19 cellular contexts compared by ENCODE assay signal in the genomic region with DNA sequence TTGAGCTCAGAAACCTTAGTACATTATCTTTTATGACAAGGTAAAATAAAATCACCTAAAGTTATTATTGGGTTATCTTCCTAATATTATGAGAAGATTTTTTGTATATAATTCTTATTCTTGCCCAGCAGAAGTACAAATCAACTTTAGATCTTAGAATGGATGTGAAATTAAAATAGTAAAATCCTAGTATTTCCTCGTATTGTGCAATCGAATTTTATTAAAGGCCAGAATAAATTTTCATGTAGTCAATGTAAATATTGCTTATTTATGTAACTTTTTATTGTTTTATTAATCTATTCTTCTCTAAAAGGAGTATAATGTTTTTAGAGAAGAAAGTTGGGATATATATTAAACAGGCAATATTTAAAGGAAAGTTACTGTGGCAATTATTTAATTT. TPM values are rescaled to one million over a fixed set of nuclear protein-coding genes. Genes with fewer than 3 reads are reported as not detected.
DNase-seq lines count a peak whose midpoint lies in the region; ATAC-seq, FAIRE-seq and TF ChIP-seq lines count a peak whose summit lies in the region.
"Had no signal": no experiment of that assay in that cellular context is flagged by ENCODE, and none has a peak within 500 bp of the region (broad histone marks: within the 10 kb centered on the region; RNA-seq: fewer than 3 reads in every experiment).

No MANE protein-coding gene starts in this region.

- no peaks in the 10 kb centered on the region for H4K20me1 ChIP-seq in HepG2 (ENCODE audit: insufficient read depth, low read length)
- no peaks in the 10 kb centered on the region for H4K20me1 ChIP-seq in K562 (replicated peaks; ENCODE audit: control insufficient read depth, insufficient read depth, low read length)
- H4K20me1 ChIP-seq: BLaER1 had no signal

- H3K27me3 ChIP-seq in HepG2 (ENCODE audit: control insufficient read depth in 1 of 2, insufficient read depth in 2 of 2, low read length in 2 of 2) (no peaks in the 10 kb centered on the region), right lobe of liver (no peaks in the 10 kb centered on the region), K562 (ENCODE audit: control insufficient read depth in 2 of 2, insufficient read depth in 2 of 2, low read length in 2 of 2) (no peaks in the 10 kb centered on the region)
- H3K27me3 ChIP-seq: BLaER1 had no signal

- H3K9me3 ChIP-seq in HepG2 (ENCODE audit: low read length) (no peaks in the 10 kb centered on the region), right lobe of liver (no peaks in the 10 kb centered on the region), K562 (replicated peaks; ENCODE audit: control insufficient read depth, insufficient read depth, low read depth, low read length) (no peaks in the 10 kb centered on the region)
- H3K9me3 ChIP-seq: BLaER1 had no signal

- H3K4me2 ChIP-seq in HepG2 (ENCODE audit: low read depth, low read length) (no peak overlapping the region), K562 (ENCODE audit: insufficient read depth, low read length) (no peak overlapping the region)
- H3K4me2 ChIP-seq: BLaER1 had no signal

- POLR2A ChIA-PET in HepG2 (lab: Yijun Ruan, JAX) = no interaction called here
- POLR2A ChIA-PET in K562 (lab: Yijun Ruan, JAX) = interaction anchor here (0.5 kb wide), 1 partner anchor 509 kb away, joined by 3 read pairs; no protein-coding TSS in a partner anchor

- H3K4me1 ChIP-seq in HepG2 (ENCODE audit: insufficient read depth, low read length) (peaks cover 7% of the 10 kb centered on the region), right lobe of liver (no peaks in the 10 kb centered on the region), K562 (replicated peaks in 1 of 2; ENCODE audit: control insufficient read depth in 2 of 2, insufficient read depth in 2 of 2, low read length in 2 of 2) (no peaks in the 10 kb centered on the region)
- H3K4me1 ChIP-seq: BLaER1 had no signal

- H3K36me3 ChIP-seq in HepG2 (replicated peaks in 1 of 2; ENCODE audit: control insufficient read depth in 1 of 2, insufficient read depth in 2 of 2, low read length in 2 of 2) (no peaks in the 10 kb centered on the region), right lobe of liver (no peaks in the 10 kb centered on the region), K562 (ENCODE audit: control insufficient read depth, insufficient read depth, low read length) (peaks cover 14% of the 10 kb centered on the region)
- H3K36me3 ChIP-seq: BLaER1 had no signal

- TF ChIP-seq POLR2A in HepG2 (IDR thresholded peaks at IDR 0.05; ENCODE audit: insufficient read depth in 1 of 2, low read depth in 2 of 2, low read length in 2 of 2) (no peak), right lobe of liver (IDR thresholded peaks at IDR 0.05) (no peak), K562 (conservative IDR thresholded peaks at IDR 0.05) (no peak)

- ATAC-seq in HepG2 (no peak), right lobe of liver (no peak), K562 (no peak), HG02798 (IDR thresholded peaks at IDR 0.05; ENCODE audit: poor library complexity, unreplicated experiment) (no peak)
- ATAC-seq: GM12878 had no signal

- intact Hi-C loops in HepG2 (cut with micrococcal nuclease; ENCODE audit: unreplicated experiment) = no loop called here
- intact Hi-C loops in right lobe of liver (cut with DNase I) = no loop called here
- intact Hi-C loops in K562 (cut with micrococcal nuclease) = no loop called here

- TF ChIP-seq EP300 in HepG2 (IDR thresholded peaks at IDR 0.05; ENCODE audit: low read depth in 2 of 2, low read length in 2 of 2) (no peak), HepG2 (CRISPR knock-in tag; IDR thresholded peaks at IDR 0.05; ENCODE audit: borderline replicate concordance) (no peak), K562 (IDR thresholded peaks at IDR 0.05; ENCODE audit: low read length) (no peak)

- in situ Hi-C loops in HepG2 (cut with HindIII; ENCODE audit: extremely low pct_ligation_motif_present, low pct_unique_long_range_greater_than_20kb) (no loop called here), K562 (cut with MboI) (no loop called here)

- no peak overlapping the region for H3K27ac ChIP-seq in HepG2 (ENCODE audit: extremely low read length, insufficient read depth, low read length)
- H3K27ac ChIP-seq in right lobe of liver = no peak overlapping the region
- no peak overlapping the region for H3K27ac ChIP-seq in K562 (ENCODE audit: extremely low read depth, low read depth, low read length)
- H3K27ac ChIP-seq: 22Rv1, BLaER1, HL-60 had no signal

- no peak for TF ChIP-seq RAD21 in HepG2 (CRISPR knock-in tag; IDR thresholded peaks at IDR 0.05)
- no peak for TF ChIP-seq RAD21 in K562 (CRISPR knock-in tag; conservative IDR thresholded peaks at IDR 0.05 in 1 of 2, IDR thresholded peaks at IDR 0.05 in 1 of 2)

- H3K9ac ChIP-seq in HepG2 (ENCODE audit: insufficient read depth, low read depth, low read length) = no peak overlapping the region
- H3K9ac ChIP-seq in K562 (ENCODE audit: insufficient read depth in 1 of 2, low read depth in 2 of 2, low read length in 2 of 2) = no peak overlapping the region
- H3K9ac ChIP-seq: BLaER1 had no signal

- FAIRE-seq in HepG2 (lab: Jason Lieb, UNC) = no peak
- no peak for FAIRE-seq in K562 (lab: Jason Lieb, UNC)
- peak; percentile 56 for FAIRE-seq in frontal cortex (lab: Jason Lieb, UNC)
- FAIRE-seq: GM12878 had no signal

- DNase-seq in HepG2 (ENCODE audit: low spot score) = no peak
- no peak for DNase-seq in right lobe of liver
- DNase-seq in K562 (ENCODE audit: extremely low read depth in 1 of 4, low spot score in 3 of 4) = no peak
- DNase-seq in frontal cortex (ENCODE audit: low spot score in 2 of 2) = no peak
- no peak for DNase-seq in KG1 (lab: John Stamatoyannopoulos, UW)
- DNase-seq in stimulated activated CD4-positive, alpha-beta T cell treated with anti-CD3 and anti-CD28 coated beads, Interleukin-15, amount 100 ng/mL, for 24 hours = no peak
- DNase-seq in hepatic stellate cell (ENCODE audit: low spot score) = no peak
- DNase-seq: CD4-positive, alpha-beta memory T cell; DMS153; DMS79; GOT3 had no signal

- no TSS peak for BruUV-seq in HepG2 (replicated peaks; lab: Mats Ljungman, UMichigan)
- BruUV-seq in K562 (replicated peaks; lab: Mats Ljungman, UMichigan) = no TSS peak

- TF ChIP-seq CTCF in HepG2 (CRISPR knock-in tag; IDR thresholded peaks at IDR 0.05) (no peak), right lobe of liver (IDR thresholded peaks at IDR 0.05) (no peak), K562 (IDR thresholded peaks at IDR 0.05 in 2 of 3, conservative IDR thresholded peaks at IDR 0.05 in 1 of 3; ENCODE audit: insufficient read depth in 2 of 3, low read depth in 1 of 3, low read length in 3 of 3) (no peak)

- H3K4me3 ChIP-seq in HepG2 (replicated peaks in 1 of 3; ENCODE audit: insufficient read depth in 1 of 3, low read depth in 2 of 3, low read length in 3 of 3) = no peak overlapping the region
- H3K4me3 ChIP-seq in right lobe of liver = no peak overlapping the region
- no peak overlapping the region for H3K4me3 ChIP-seq in K562
- H3K4me3 ChIP-seq: BLaER1, GM12878 had no signal

- 74% methylated on average over 2 of the region's 2 CpGs for WGBS in HepG2 (ENCODE audit: low lambda C conversion rate)
- 92% methylated on average over 2 of the region's 2 CpGs for WGBS in right lobe of liver (ENCODE audit: insufficient coverage, low coverage, low lambda C conversion rate, missing lambda C conversion rate)
- 100% methylated on average over 2 of the region's 2 CpGs for WGBS in K562 (ENCODE audit: insufficient coverage, low coverage, missing lambda C conversion rate)

- CTCF ChIA-PET in HepG2 (lab: Yijun Ruan, JAX; ENCODE audit: low intra/inter-chr PET ratio, low total read pairs) = no interaction called here
- CTCF ChIA-PET in K562 (lab: Yijun Ruan, JAX; ENCODE audit: low intra/inter-chr PET ratio) = no interaction called here

- H3K9me1 ChIP-seq in K562 (ENCODE audit: control insufficient read depth, insufficient read depth, low read length) = no peaks in the 10 kb centered on the region

- H2AFZ ChIP-seq in HepG2 (ENCODE audit: low read length) (no peak overlapping the region), K562 (ENCODE audit: low read depth, low read length) (no peak overlapping the region)

- no peaks in the 10 kb centered on the region for H3K79me2 ChIP-seq in HepG2 (ENCODE audit: insufficient read depth, low read length)
- no peaks in the 10 kb centered on the region for H3K79me2 ChIP-seq in K562 (ENCODE audit: control insufficient read depth, insufficient read depth, low read length)

RNA-seq across cellular contexts. Expression of a gene that starts 12.7 kb away (rescaled TPM):
- total RNA-seq in HepG2 (2016; rRNA removed; fragmentation: Illumina TruSeq; extraction: Trizol) (16.2 and 19.5 TPM in 2 replicates), right lobe of liver (10 to 100 TPM in 2 of 6 experiments, 1 to 10 TPM in 4; 5.1 to 15.1 (median 6.6) TPM), K562 (2014; rRNA removed) (10.2 and 13.8 TPM in 2 replicates), K562 (2014; rRNA removed; fragmentation: Illumina TruSeq; extraction: Trizol) (9.9 and 12.7 TPM in 2 replicates), K562 (2015; rRNA removed; fragmentation: Illumina TruSeq; extraction: Trizol) (12.1 and 12.5 TPM in 2 replicates), K562 (2021) (17.6 and 20.7 TPM in 2 replicates), frontal cortex (9.8 TPM)
- 1.6 TPM in 2 replicates for total RNA-seq in HepG2 (2016; cell fraction: cytosol; rRNA removed; fragmentation: Illumina TruSeq; extraction: Trizol; ENCODE audit: low read depth)
- total RNA-seq in HepG2 (2016; cell fraction: insoluble cytoplasmic fraction; rRNA removed; fragmentation: Illumina TruSeq; extraction: Trizol) = 16.1 and 18.2 TPM in 2 replicates
- 5.7 and 6.3 TPM in 2 replicates for total RNA-seq in HepG2 (2016; cell fraction: membrane; rRNA removed; fragmentation: Illumina TruSeq; extraction: Trizol)
- 13.7 and 13.8 TPM in 2 replicates for total RNA-seq in HepG2 (2016; cell fraction: nucleus; rRNA removed; fragmentation: Illumina TruSeq; extraction: Trizol)
- polyA plus RNA-seq in HepG2 (2011; rRNA removed) (6.9 and 7.7 TPM in 2 replicates), K562 (2011; rRNA removed) (6.9 and 7.8 TPM in 2 replicates), K562 (2014; fragmentation: Illumina TruSeq; extraction: Trizol) (12.5 and 17.1 TPM in 2 replicates), K562 (2014; fragmentation: Nextera tagmentation; extraction: Ambion mirVana) (1 to 10 TPM; 4.0 to 6.9 TPM), K562 (2014; rRNA removed) (12.2 and 12.7 TPM in 2 replicates)
- 4.5 and 5.9 TPM in 2 replicates for polyA plus RNA-seq in HepG2 (2011; cell fraction: cytosol; rRNA removed)
- 9.2 and 10.2 TPM in 2 replicates for polyA plus RNA-seq in HepG2 (2011; cell fraction: nucleus; rRNA removed)
- polyA plus RNA-seq in HepG2 (2012) = 8.2 and 9.2 TPM in 2 replicates
- polyA plus RNA-seq in HepG2 (2016; cell fraction: cytosol; fragmentation: Illumina TruSeq; extraction: Trizol; ENCODE audit: low read depth) = 0.59 and 0.63 TPM in 2 replicates
- 18.9 and 19.6 TPM in 2 replicates for polyA plus RNA-seq in HepG2 (2016; cell fraction: insoluble cytoplasmic fraction; fragmentation: Illumina TruSeq; extraction: Trizol; ENCODE audit: low read depth)
- polyA plus RNA-seq in HepG2 (2016; cell fraction: membrane; fragmentation: Illumina TruSeq; extraction: Trizol; ENCODE audit: low read depth) = 3.1 and 3.7 TPM in 2 replicates
- polyA plus RNA-seq in HepG2 (2016; cell fraction: nucleus; fragmentation: Illumina TruSeq; extraction: Trizol; ENCODE audit: insufficient read depth, low read depth) = 12.7 and 14.0 TPM in 2 replicates
- 21.5 and 21.9 TPM in 2 replicates for polyA minus RNA-seq in HepG2 (2011; rRNA and poly(A)+ RNA removed; ENCODE audit: low replicate concordance)
- polyA minus RNA-seq in HepG2 (2011; cell fraction: cytosol; rRNA and poly(A)+ RNA removed) = 8.2 and 10.2 TPM in 2 replicates
- 27.7 and 32.0 TPM in 2 replicates for polyA minus RNA-seq in HepG2 (2011; cell fraction: nucleus; rRNA and poly(A)+ RNA removed)
- 13.7 and 22.5 TPM in 2 replicates for total RNA-seq in K562 (2011; cell fraction: chromatin; rRNA removed; ENCODE audit: low replicate concordance)
- total RNA-seq in K562 (2011; cell fraction: nucleolus; rRNA removed) = 21.3 and 24.2 TPM in 2 replicates
- total RNA-seq in K562 (2011; cell fraction: nucleoplasm; rRNA removed) = 18.8 and 20.4 TPM in 2 replicates
- 6.2 and 9.7 TPM in 2 replicates for polyA plus RNA-seq in K562 (2011; cell fraction: cytosol; rRNA removed)
- polyA plus RNA-seq in K562 (2011; cell fraction: nucleus; rRNA removed) = 9.7 and 13.4 TPM in 2 replicates
- 6.6 and 11.1 TPM in 2 replicates for polyA plus RNA-seq in K562 (2012)
- polyA minus RNA-seq in K562 (2011; rRNA and poly(A)+ RNA removed) = 13.0 and 15.1 TPM in 2 replicates
- 7.5 and 11.8 TPM in 2 replicates for polyA minus RNA-seq in K562 (2011; cell fraction: cytosol; rRNA and poly(A)+ RNA removed)
- 17.6 and 24.2 TPM in 2 replicates for polyA minus RNA-seq in K562 (2011; cell fraction: nucleus; rRNA and poly(A)+ RNA removed)

RNA-seq across cellular contexts. Expression of a gene that starts 42.5 kb away (rescaled TPM):
- total RNA-seq in HepG2 (2016; rRNA removed; fragmentation: Illumina TruSeq; extraction: Trizol) (not detected in 2 replicates), right lobe of liver (1 to 10 TPM in 4 of 6 experiments, under 1 TPM in 2; 0.58 to 1.9 (median 1.0) TPM), K562 (2014; rRNA removed) (not detected in 2 replicates), K562 (2014; rRNA removed; fragmentation: Illumina TruSeq; extraction: Trizol) (not detected in 2 replicates), K562 (2015; rRNA removed; fragmentation: Illumina TruSeq; extraction: Trizol) (0.11 TPM in 1 of 2 replicates, not detected in the other), K562 (2021) (not detected in 2 replicates), frontal cortex (22.8 TPM)
- total RNA-seq in HepG2 (2016; cell fraction: cytosol; rRNA removed; fragmentation: Illumina TruSeq; extraction: Trizol; ENCODE audit: low read depth) = not detected in 2 replicates
- not detected in 2 replicates for total RNA-seq in HepG2 (2016; cell fraction: insoluble cytoplasmic fraction; rRNA removed; fragmentation: Illumina TruSeq; extraction: Trizol)
- not detected in 2 replicates for total RNA-seq in HepG2 (2016; cell fraction: membrane; rRNA removed; fragmentation: Illumina TruSeq; extraction: Trizol)
- total RNA-seq in HepG2 (2016; cell fraction: nucleus; rRNA removed; fragmentation: Illumina TruSeq; extraction: Trizol) = not detected in 2 replicates
- polyA plus RNA-seq in HepG2 (2011; rRNA removed) (not detected in 2 replicates), K562 (2011; rRNA removed) (not detected in 2 replicates), K562 (2014; fragmentation: Illumina TruSeq; extraction: Trizol) (0.04 TPM in 1 of 2 replicates, not detected in the other), K562 (2014; fragmentation: Nextera tagmentation; extraction: Ambion mirVana) (under 1 TPM in 1 of 2 experiments, not detected in 1; 0.01 TPM), K562 (2014; rRNA removed) (0.05 TPM in 1 of 2 replicates, not detected in the other)
- not detected in 2 replicates for polyA plus RNA-seq in HepG2 (2011; cell fraction: cytosol; rRNA removed)
- polyA plus RNA-seq in HepG2 (2011; cell fraction: nucleus; rRNA removed) = not detected in 2 replicates
- 0.05 and 0.08 TPM in 2 replicates for polyA plus RNA-seq in HepG2 (2012)
- not detected in 2 replicates for polyA plus RNA-seq in HepG2 (2016; cell fraction: cytosol; fragmentation: Illumina TruSeq; extraction: Trizol; ENCODE audit: low read depth)
- not detected in 2 replicates for polyA plus RNA-seq in HepG2 (2016; cell fraction: insoluble cytoplasmic fraction; fragmentation: Illumina TruSeq; extraction: Trizol; ENCODE audit: low read depth)
- not detected in 2 replicates for polyA plus RNA-seq in HepG2 (2016; cell fraction: membrane; fragmentation: Illumina TruSeq; extraction: Trizol; ENCODE audit: low read depth)
- not detected in 2 replicates for polyA plus RNA-seq in HepG2 (2016; cell fraction: nucleus; fragmentation: Illumina TruSeq; extraction: Trizol; ENCODE audit: insufficient read depth, low read depth)
- not detected in 2 replicates for polyA minus RNA-seq in HepG2 (2011; rRNA and poly(A)+ RNA removed; ENCODE audit: low replicate concordance)
- polyA minus RNA-seq in HepG2 (2011; cell fraction: cytosol; rRNA and poly(A)+ RNA removed) = not detected in 2 replicates
- not detected in 2 replicates for polyA minus RNA-seq in HepG2 (2011; cell fraction: nucleus; rRNA and poly(A)+ RNA removed)
- not detected in 2 replicates for total RNA-seq in K562 (2011; cell fraction: chromatin; rRNA removed; ENCODE audit: low replicate concordance)
- total RNA-seq in K562 (2011; cell fraction: nucleolus; rRNA removed) = not detected in 2 replicates
- not detected in 2 replicates for total RNA-seq in K562 (2011; cell fraction: nucleoplasm; rRNA removed)
- not detected in 2 replicates for polyA plus RNA-seq in K562 (2011; cell fraction: cytosol; rRNA removed)
- polyA plus RNA-seq in K562 (2011; cell fraction: nucleus; rRNA removed) = not detected in 2 replicates
- 0.05 and 0.06 TPM in 2 replicates for polyA plus RNA-seq in K562 (2012)
- not detected in 2 replicates for polyA minus RNA-seq in K562 (2011; rRNA and poly(A)+ RNA removed)
- not detected in 2 replicates for polyA minus RNA-seq in K562 (2011; cell fraction: cytosol; rRNA and poly(A)+ RNA removed)
- not detected in 2 replicates for polyA minus RNA-seq in K562 (2011; cell fraction: nucleus; rRNA and poly(A)+ RNA removed)
- total RNA-seq: CD4-positive, alpha-beta memory T cell; Daoy; GM12878; HT1080 had no signal
- polyA plus RNA-seq: IgD-negative memory B cell had no signal
